ENCODE assay signal across 8 cellular contexts in the genomic region with DNA sequence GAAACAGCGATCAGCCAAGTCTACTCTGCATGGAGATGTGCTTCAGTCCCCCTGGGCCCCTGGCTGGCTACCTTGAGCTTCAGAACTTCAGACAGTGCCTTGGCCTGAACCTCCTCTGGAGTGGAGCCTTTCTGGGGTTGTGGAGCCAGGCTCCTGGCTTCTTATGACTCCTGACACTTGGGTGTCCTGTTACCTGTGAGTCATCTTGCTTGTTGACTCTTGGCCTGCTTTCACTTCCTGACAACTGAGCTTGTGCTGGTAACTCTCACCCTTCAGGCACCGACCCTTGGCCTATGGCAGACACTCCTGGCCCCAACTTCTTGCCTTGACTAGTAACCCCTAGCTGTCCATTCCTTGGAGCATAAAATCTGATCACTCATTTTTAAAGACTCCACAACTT. TPM values are rescaled to one million over a fixed set of nuclear protein-coding genes. Genes with fewer than 3 reads are reported as not detected.
DNase-seq lines count a peak whose midpoint lies in the region; ATAC-seq, FAIRE-seq and TF ChIP-seq lines count a peak whose summit lies in the region.

No MANE protein-coding gene starts in this region.

- in situ Hi-C loops in HepG2 (cut with HindIII; ENCODE audit: extremely low pct_ligation_motif_present, low pct_unique_long_range_greater_than_20kb) = no loop called here

- peak overlapping the region; percentile 54 for H3K27ac ChIP-seq in HepG2 (ENCODE audit: extremely low read length, insufficient read depth, low read length)

- H3K36me3 ChIP-seq in HepG2 (replicated peaks in 1 of 2; ENCODE audit: control insufficient read depth in 1 of 2, insufficient read depth in 2 of 2, low read length in 2 of 2) = no peaks in the 10 kb centered on the region

- H3K79me2 ChIP-seq in HepG2 (ENCODE audit: insufficient read depth, low read length) = no peaks in the 10 kb centered on the region

- 27% methylated on average over 2 of the region's 2 CpGs for WGBS in HepG2 (ENCODE audit: low lambda C conversion rate)

- ATAC-seq in GM19395 (IDR thresholded peaks at IDR 0.05; ENCODE audit: unreplicated experiment) (peak; percentile 87), HG03175 (IDR thresholded peaks at IDR 0.05; ENCODE audit: unreplicated experiment) (peak; percentile 84), HepG2 (peak; percentile 92), T-helper 17 cell (no peak)
- no peak for ATAC-seq in effector memory CD8-positive, alpha-beta T cell (replicated peaks)

- H3K9me3 Mint-ChIP-seq in effector memory CD8-positive, alpha-beta T cell = no peaks in the 10 kb centered on the region

- H4K20me1 ChIP-seq in HepG2 (ENCODE audit: insufficient read depth, low read length) = no peaks in the 10 kb centered on the region

- DNase-seq in AG10803 (ENCODE audit: low read depth) (peak; percentile 76), SW 1271 (lab: John Stamatoyannopoulos, UW) (peak; percentile 63 to 91), HepG2 (ENCODE audit: low spot score) (peak; percentile 83), NCI-H1105 treated with DMSO at 0.1 percent for 48 hours (lab: John Stamatoyannopoulos, UW) (no peak), T-helper 17 cell (no peak)
- DNase-seq in effector memory CD8-positive, alpha-beta T cell = no peak

- H3K9ac ChIP-seq in HepG2 (ENCODE audit: insufficient read depth, low read depth, low read length) = peak overlapping the region; percentile 42

- peaks cover 8% of the 10 kb centered on the region; the same call in 1 of the 2 replicates for H3K9me3 ChIP-seq in HepG2 (ENCODE audit: low read length)
- H3K9me3 ChIP-seq in T-helper 17 cell (ENCODE audit: control insufficient read depth, low read length, poor library complexity, severe bottlenecking) = no peaks in the 10 kb centered on the region

- H3K4me1 ChIP-seq in HepG2 (ENCODE audit: insufficient read depth, low read length) = peaks cover 49% of the 10 kb centered on the region

- no peaks in the 10 kb centered on the region for H3K27me3 ChIP-seq in HepG2 (ENCODE audit: control insufficient read depth in 1 of 2, insufficient read depth in 2 of 2, low read length in 2 of 2)

- intact Hi-C loops in HepG2 (cut with micrococcal nuclease; ENCODE audit: unreplicated experiment) = no loop called here

- H3K27ac Mint-ChIP-seq in T-helper 17 cell = no peak overlapping the region
- no peak overlapping the region for H3K27ac Mint-ChIP-seq in effector memory CD8-positive, alpha-beta T cell

- no peak for FAIRE-seq in HepG2 (lab: Jason Lieb, UNC)

- H3K4me3 ChIP-seq in AG10803 (ENCODE audit: low read length) (no peak overlapping the region), HepG2 (replicated peaks in 1 of 3; ENCODE audit: insufficient read depth in 1 of 3, low read depth in 2 of 3, low read length in 3 of 3) (peak overlapping the region in 1 of 3 experiments; percentile 38; a peak in 2 of 6 replicates)

- H3K4me1 Mint-ChIP-seq in T-helper 17 cell = no peaks in the 10 kb centered on the region
- no peaks in the 10 kb centered on the region for H3K4me1 Mint-ChIP-seq in effector memory CD8-positive, alpha-beta T cell (ENCODE audit: low read depth in 2 of 2)

- H3K36me3 Mint-ChIP-seq in T-helper 17 cell (ENCODE audit: low read depth) = no peaks in the 10 kb centered on the region
- no peaks in the 10 kb centered on the region for H3K36me3 Mint-ChIP-seq in effector memory CD8-positive, alpha-beta T cell (ENCODE audit: insufficient read depth)

- TF ChIP-seq EP300 in HepG2 (IDR thresholded peaks at IDR 0.05; ENCODE audit: low read depth in 2 of 2, low read length in 2 of 2) = peak in 1 of 2 experiments; percentile 82; a peak in 2 of 4 replicates
- peak; percentile 71; the same call in 1 of the 2 replicates for TF ChIP-seq EP300 in HepG2 (CRISPR knock-in tag; IDR thresholded peaks at IDR 0.05; ENCODE audit: borderline replicate concordance)

- TF ChIP-seq POLR2A in HepG2 (IDR thresholded peaks at IDR 0.05; ENCODE audit: insufficient read depth in 1 of 2, low read depth in 2 of 2, low read length in 2 of 2) = peak in 1 of 2 experiments; percentile 41; a peak in 1 of 4 replicates

- H2AFZ ChIP-seq in HepG2 (ENCODE audit: low read length) = peak overlapping the region; percentile 1

- CTCF ChIA-PET in HepG2 (lab: Yijun Ruan, JAX; ENCODE audit: low intra/inter-chr PET ratio, low total read pairs) = no interaction called here

- no peak for TF ChIP-seq RAD21 in HepG2 (CRISPR knock-in tag; IDR thresholded peaks at IDR 0.05)

- TF ChIP-seq CTCF in AG10803 (conservative IDR thresholded peaks at IDR 0.05; ENCODE audit: low read length) (no peak), HepG2 (CRISPR knock-in tag; IDR thresholded peaks at IDR 0.05) (no peak)

- peak overlapping the region; percentile 76 for H3K4me2 ChIP-seq in HepG2 (ENCODE audit: low read depth, low read length)

- no TSS peak for BruUV-seq in HepG2 (replicated peaks; lab: Mats Ljungman, UMichigan)

- POLR2A ChIA-PET in HepG2 (lab: Yijun Ruan, JAX) = interaction anchor here (1.0 to 1.4 kb wide), 3 partner anchors 9 to 297 kb away, joined by 4 to 19 read pairs (median 5); a partner anchor contains a TSS

- no peak overlapping the region for H3K4me3 Mint-ChIP-seq in T-helper 17 cell
- no peak overlapping the region for H3K4me3 Mint-ChIP-seq in effector memory CD8-positive, alpha-beta T cell

- peaks cover 10% of the 10 kb centered on the region for H3K27me3 Mint-ChIP-seq in T-helper 17 cell
- H3K27me3 Mint-ChIP-seq in effector memory CD8-positive, alpha-beta T cell = no peaks in the 10 kb centered on the region

TF ChIP-seq in HepG2, 621 proteins besides CTCF, POLR2A, EP300 and RAD21 (continues in another document):
- TF ChIP-seq AKAP8 (CRISPR knock-in tag; IDR thresholded peaks at IDR 0.05) = no peak
- TF ChIP-seq ZNF652 (CRISPR knock-in tag; IDR thresholded peaks at IDR 0.05; ENCODE audit: borderline replicate concordance, low read depth) = peak; percentile 85
- no peak for TF ChIP-seq SMAD1 (CRISPR knock-in tag; IDR thresholded peaks at IDR 0.05; ENCODE audit: borderline replicate concordance, low read depth)
- peak; percentile 73; the same call in 1 of the 2 replicates for TF ChIP-seq MEF2D (CRISPR knock-in tag; IDR thresholded peaks at IDR 0.05)
- peak; percentile 73; the same call in 1 of the 2 replicates for TF ChIP-seq ERF (CRISPR knock-in tag; IDR thresholded peaks at IDR 0.05)
- TF ChIP-seq DMAP1 (CRISPR knock-in tag; IDR thresholded peaks at IDR 0.05) = no peak
- peak; percentile 74; the same call in 1 of the 2 replicates for TF ChIP-seq ZFP1 (CRISPR knock-in tag; IDR thresholded peaks at IDR 0.05)
- no peak for TF ChIP-seq ZNF567 (CRISPR knock-in tag; IDR thresholded peaks at IDR 0.05; ENCODE audit: borderline replicate concordance)
- peak; percentile 54; the same call in 1 of the 2 replicates for TF ChIP-seq NFIC (IDR thresholded peaks at IDR 0.05; ENCODE audit: low read length)

RNA-seq across cellular contexts. Expression of a gene that starts 46.5 kb away (rescaled TPM):
- total RNA-seq in HepG2 (2016; rRNA removed; fragmentation: Illumina TruSeq; extraction: Trizol) (not detected in 2 replicates), T-helper 17 cell (not detected)
- not detected in 2 replicates for total RNA-seq in HepG2 (2016; cell fraction: cytosol; rRNA removed; fragmentation: Illumina TruSeq; extraction: Trizol; ENCODE audit: low read depth)
- total RNA-seq in HepG2 (2016; cell fraction: insoluble cytoplasmic fraction; rRNA removed; fragmentation: Illumina TruSeq; extraction: Trizol) = not detected in 2 replicates
- not detected in 2 replicates for total RNA-seq in HepG2 (2016; cell fraction: membrane; rRNA removed; fragmentation: Illumina TruSeq; extraction: Trizol)
- not detected in 2 replicates for total RNA-seq in HepG2 (2016; cell fraction: nucleus; rRNA removed; fragmentation: Illumina TruSeq; extraction: Trizol)
- polyA plus RNA-seq in HepG2 (2011; rRNA removed) = not detected in 2 replicates
- not detected in 2 replicates for polyA plus RNA-seq in HepG2 (2011; cell fraction: cytosol; rRNA removed)
- polyA plus RNA-seq in HepG2 (2011; cell fraction: nucleus; rRNA removed) = not detected in 2 replicates
- polyA plus RNA-seq in HepG2 (2012) = not detected in 2 replicates
- polyA plus RNA-seq in HepG2 (2016; cell fraction: cytosol; fragmentation: Illumina TruSeq; extraction: Trizol; ENCODE audit: low read depth) = not detected in 2 replicates
- not detected in 2 replicates for polyA plus RNA-seq in HepG2 (2016; cell fraction: insoluble cytoplasmic fraction; fragmentation: Illumina TruSeq; extraction: Trizol; ENCODE audit: low read depth)
- polyA plus RNA-seq in HepG2 (2016; cell fraction: membrane; fragmentation: Illumina TruSeq; extraction: Trizol; ENCODE audit: low read depth) = not detected in 2 replicates
- not detected in 2 replicates for polyA plus RNA-seq in HepG2 (2016; cell fraction: nucleus; fragmentation: Illumina TruSeq; extraction: Trizol; ENCODE audit: insufficient read depth, low read depth)
- polyA minus RNA-seq in HepG2 (2011; rRNA and poly(A)+ RNA removed; ENCODE audit: low replicate concordance) = 0.33 TPM in 1 of 2 replicates, not detected in the other
- polyA minus RNA-seq in HepG2 (2011; cell fraction: cytosol; rRNA and poly(A)+ RNA removed) = not detected in 2 replicates
- not detected in 2 replicates for polyA minus RNA-seq in HepG2 (2011; cell fraction: nucleus; rRNA and poly(A)+ RNA removed)

RNA-seq across cellular contexts. Expression of a gene that starts 52.1 kb away (rescaled TPM):
- total RNA-seq in HepG2 (2016; rRNA removed; fragmentation: Illumina TruSeq; extraction: Trizol) (59.1 and 59.3 TPM in 2 replicates), T-helper 17 cell (10 to 100 TPM; 11.4 to 15.5 TPM)
- 8.4 and 12.9 TPM in 2 replicates for total RNA-seq in HepG2 (2016; cell fraction: cytosol; rRNA removed; fragmentation: Illumina TruSeq; extraction: Trizol; ENCODE audit: low read depth)
- total RNA-seq in HepG2 (2016; cell fraction: insoluble cytoplasmic fraction; rRNA removed; fragmentation: Illumina TruSeq; extraction: Trizol) = 54.2 and 72.2 TPM in 2 replicates
- total RNA-seq in HepG2 (2016; cell fraction: membrane; rRNA removed; fragmentation: Illumina TruSeq; extraction: Trizol) = 24.4 TPM in 2 replicates
- 58.1 and 65.8 TPM in 2 replicates for total RNA-seq in HepG2 (2016; cell fraction: nucleus; rRNA removed; fragmentation: Illumina TruSeq; extraction: Trizol)
- 30.0 and 42.5 TPM in 2 replicates for polyA plus RNA-seq in HepG2 (2011; rRNA removed)
- 14.6 and 23.9 TPM in 2 replicates for polyA plus RNA-seq in HepG2 (2011; cell fraction: cytosol; rRNA removed)
- polyA plus RNA-seq in HepG2 (2011; cell fraction: nucleus; rRNA removed) = 18.9 and 26.2 TPM in 2 replicates
- polyA plus RNA-seq in HepG2 (2012) = 37.5 and 58.9 TPM in 2 replicates
- 8.4 and 9.6 TPM in 2 replicates for polyA plus RNA-seq in HepG2 (2016; cell fraction: cytosol; fragmentation: Illumina TruSeq; extraction: Trizol; ENCODE audit: low read depth)
- polyA plus RNA-seq in HepG2 (2016; cell fraction: insoluble cytoplasmic fraction; fragmentation: Illumina TruSeq; extraction: Trizol; ENCODE audit: low read depth) = 57.2 and 67.4 TPM in 2 replicates
- polyA plus RNA-seq in HepG2 (2016; cell fraction: membrane; fragmentation: Illumina TruSeq; extraction: Trizol; ENCODE audit: low read depth) = 16.7 and 18.6 TPM in 2 replicates
- polyA plus RNA-seq in HepG2 (2016; cell fraction: nucleus; fragmentation: Illumina TruSeq; extraction: Trizol; ENCODE audit: insufficient read depth, low read depth) = 44.6 and 44.8 TPM in 2 replicates
- polyA minus RNA-seq in HepG2 (2011; rRNA and poly(A)+ RNA removed; ENCODE audit: low replicate concordance) = 3.2 and 8.2 TPM in 2 replicates
- 18.1 and 22.6 TPM in 2 replicates for polyA minus RNA-seq in HepG2 (2011; cell fraction: cytosol; rRNA and poly(A)+ RNA removed)
- 116 and 120 TPM in 2 replicates for polyA minus RNA-seq in HepG2 (2011; cell fraction: nucleus; rRNA and poly(A)+ RNA removed)

Comparison
In these comparisons a context has a peak if more than half of its experiments do, and no peak if none do; other contexts are left out.
1. DNase-seq: peak in AG10803 (single experiment), SW 1271 (2 of 2) and HepG2 (single experiment); none in NCI-H1105 treated with DMSO at 0.1 percent for 48 hours (single experiment), T-helper 17 cell (0 of 3) and effector memory CD8-positive, alpha-beta T cell (0 of 3).
2. ATAC-seq: peak in GM19395 (single experiment), HG03175 (single experiment) and HepG2 (single experiment); none in T-helper 17 cell (single experiment) and effector memory CD8-positive, alpha-beta T cell (single experiment).